ENCODE assay signal across 25 cellular contexts in the genomic region with DNA sequence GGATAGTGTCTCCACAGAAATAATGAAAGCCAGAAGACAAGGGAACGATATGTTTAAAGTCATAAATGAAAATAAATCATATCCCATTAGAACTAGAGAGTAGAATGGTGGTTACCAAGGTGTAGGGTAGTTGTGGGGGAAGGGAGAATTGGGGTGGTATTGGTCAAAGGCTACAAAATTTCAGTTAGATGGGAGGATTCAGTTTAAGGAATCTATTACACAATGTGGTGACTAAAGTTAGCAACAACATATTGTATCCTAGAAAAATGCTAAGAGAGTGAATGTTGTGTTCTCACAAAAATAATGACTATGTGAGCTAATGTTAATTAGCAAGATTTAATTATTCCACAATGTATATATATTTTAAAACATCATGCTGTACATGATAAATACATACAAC.
"Had no signal": no experiment of that assay in that cellular context is flagged by ENCODE, and none has a peak within 500 bp of the region (broad histone marks: within the 10 kb centered on the region; RNA-seq: fewer than 3 reads in every experiment).

No MANE protein-coding gene starts in this region.

- H3K4me3 Mint-ChIP-seq: activated CD4-positive, alpha-beta memory T cell treated with anti-CD3 and anti-CD28 coated beads, Interleukin-2, amount 10 ng/mL, durations not matched to agents 7 days and 5 days; activated CD4-positive, alpha-beta T cell treated with anti-CD3 and anti-CD28 coated beads, Interleukin-2, amount 10 ng/mL, durations not matched to agents 7 days and 5 days; activated naive CD8-positive, alpha-beta T cell treated with anti-CD3 and anti-CD28 coated beads, Interleukin-2, amount 10 ng/mL, durations not matched to agents 7 days and 5 days; activated T-cell treated with anti-CD3 and anti-CD28 coated beads, Interleukin-2, amount 50 U/mL, for 72 hours; T-helper 1 cell treated with Interleukin-12 subunit alpha and Interleukin-12 subunit beta and Interleukin-4 antibody, amounts not matched to agents 30 μg/mL and 1 μg/mL, for 36 hours had no signal

- H3K9me3 Mint-ChIP-seq: activated CD4-positive, alpha-beta memory T cell treated with anti-CD3 and anti-CD28 coated beads, Interleukin-2, amount 10 ng/mL, durations not matched to agents 7 days and 5 days; activated CD4-positive, alpha-beta T cell treated with anti-CD3 and anti-CD28 coated beads, Interleukin-2, amount 10 ng/mL, durations not matched to agents 7 days and 5 days; activated naive CD8-positive, alpha-beta T cell treated with anti-CD3 and anti-CD28 coated beads, Interleukin-2, amount 10 ng/mL, durations not matched to agents 7 days and 5 days; activated T-cell treated with anti-CD3 and anti-CD28 coated beads, Interleukin-2, amount 50 U/mL, for 72 hours; activated T-helper 2 cell treated with anti-CD3 and anti-CD28 coated beads, Interferon-gamma antibody, Interleukin-2, Interleukin-4, amounts not matched to agents 10 μg/mL and 5 μg/mL and 100 μg/mL, durations not matched to agents 14 hours and 24 hours and 36 hours; T-helper 1 cell treated with Interleukin-12 subunit alpha and Interleukin-12 subunit beta and Interleukin-4 antibody, amounts not matched to agents 30 μg/mL and 1 μg/mL, for 36 hours had no signal

- H3K27ac Mint-ChIP-seq: activated CD4-positive, alpha-beta memory T cell treated with anti-CD3 and anti-CD28 coated beads, Interleukin-2, amount 10 ng/mL, durations not matched to agents 7 days and 5 days; activated CD4-positive, alpha-beta T cell treated with anti-CD3 and anti-CD28 coated beads, Interleukin-2, amount 10 ng/mL, durations not matched to agents 7 days and 5 days; activated naive CD8-positive, alpha-beta T cell treated with anti-CD3 and anti-CD28 coated beads, Interleukin-2, amount 10 ng/mL, durations not matched to agents 7 days and 5 days; activated T-cell treated with anti-CD3 and anti-CD28 coated beads, Interleukin-2, amount 50 U/mL, for 72 hours; activated T-helper 2 cell treated with anti-CD3 and anti-CD28 coated beads, Interferon-gamma antibody, Interleukin-2, Interleukin-4, amounts not matched to agents 10 μg/mL and 5 μg/mL and 100 μg/mL, durations not matched to agents 14 hours and 24 hours and 36 hours; T-helper 1 cell treated with Interleukin-12 subunit alpha and Interleukin-12 subunit beta and Interleukin-4 antibody, amounts not matched to agents 30 μg/mL and 1 μg/mL, for 36 hours had no signal

- ATAC-seq: activated T-cell treated with anti-CD3 and anti-CD28 coated beads, Interleukin-2, amount 50 U/mL, for 72 hours; K562; SK-N-SH treated with all-trans-retinoic acid at 6 μM for 48 hours had no signal

- H3K36me3 Mint-ChIP-seq: activated naive CD8-positive, alpha-beta T cell treated with anti-CD3 and anti-CD28 coated beads, Interleukin-2, amount 10 ng/mL, durations not matched to agents 7 days and 5 days had no signal

- DNase-seq: activated CD4-positive, alpha-beta memory T cell treated with anti-CD3 and anti-CD28 coated beads, Interleukin-2, amount 10 ng/mL, durations not matched to agents 7 days and 5 days; activated CD4-positive, alpha-beta T cell treated with anti-CD3 and anti-CD28 coated beads, Interleukin-2, amount 10 ng/mL, durations not matched to agents 7 days and 5 days; activated CD4-positive, CD25-positive, alpha-beta regulatory T cell; activated CD8-positive, alpha-beta memory T cell treated with anti-CD3 and anti-CD28 coated beads, Interleukin-2, amount 50 U/mL, for 4 hours; activated gamma-delta T cell treated with Interleukin-2 at 50 U/mL for 16 hours; activated naive CD4-positive, alpha-beta T cell treated with anti-CD3 and anti-CD28 coated beads, Interleukin-2, amount 50 U/mL, for 16 hours; activated naive CD8-positive, alpha-beta T cell treated with anti-CD3 and anti-CD28 coated beads, Interleukin-2, amount 10 ng/mL, durations not matched to agents 7 days and 5 days; activated T-cell treated with anti-CD3 and anti-CD28 coated beads, Interleukin-2, amount 50 U/mL, for 72 hours; adrenal gland; anterior cingulate cortex; cerebellar nuclear complex; Karpas-422; MM.1S; NCI-H1105; NCI-H1436; NCI-H187; NCI-H2081; NCI-H524; Peyer's patch; Right ventricle myocardium superior; SW 1271 had no signal

- H3K4me1 Mint-ChIP-seq: activated CD4-positive, alpha-beta memory T cell treated with anti-CD3 and anti-CD28 coated beads, Interleukin-2, amount 10 ng/mL, durations not matched to agents 7 days and 5 days; activated CD4-positive, alpha-beta T cell treated with anti-CD3 and anti-CD28 coated beads, Interleukin-2, amount 10 ng/mL, durations not matched to agents 7 days and 5 days; activated naive CD8-positive, alpha-beta T cell treated with anti-CD3 and anti-CD28 coated beads, Interleukin-2, amount 10 ng/mL, durations not matched to agents 7 days and 5 days had no signal
